Comparison of ENCODE assay signal across 8 cellular contexts in the genomic region with DNA sequence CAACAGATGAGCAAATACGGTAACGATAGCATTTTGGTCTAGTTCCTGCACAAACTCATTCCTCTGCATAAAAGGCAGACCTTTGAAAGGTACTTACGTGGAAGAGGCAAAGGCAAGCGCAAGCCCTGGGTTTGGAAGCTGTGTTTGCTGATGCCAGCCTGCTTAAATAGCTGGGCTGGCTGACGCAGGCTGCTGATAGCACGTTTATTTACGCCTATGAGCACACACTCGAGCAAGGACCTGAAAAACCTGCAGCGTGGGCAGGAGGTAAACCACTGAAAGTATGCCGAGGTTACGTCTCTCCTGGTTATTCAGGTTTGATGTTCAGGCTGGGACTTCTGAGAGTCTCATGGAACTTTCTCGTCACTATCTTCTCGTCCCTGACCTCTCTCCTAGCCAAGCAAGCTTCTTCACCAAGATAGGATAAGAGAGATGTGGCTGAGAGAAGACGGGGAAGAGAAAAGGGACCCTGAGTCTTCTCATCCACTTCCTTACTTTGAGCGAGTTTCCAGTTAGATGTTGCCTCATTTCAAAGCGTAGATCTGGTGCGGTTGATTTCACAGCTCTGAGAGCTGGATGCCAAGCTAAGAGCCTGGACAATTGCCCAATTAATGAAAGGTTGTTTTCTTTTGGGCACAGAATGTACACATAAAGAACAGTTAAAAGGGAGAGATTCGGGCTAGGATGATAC. TPM values are rescaled to one million over a fixed set of nuclear protein-coding genes. Genes with fewer than 3 reads are reported as not detected.
A peak's percentile ranks its signal among the peaks of the same experiment; 100 is the strongest.
DNase-seq lines count a peak whose midpoint lies in the region; ATAC-seq, FAIRE-seq and TF ChIP-seq lines count a peak whose summit lies in the region.

Gene HOPX (minus strand): TSS at position 139 of the 691 bp plus-strand sequence. CDS start 23,480 bp downstream, outside the sequence.

- TF ChIP-seq POLR2A in IMR-90 (IDR thresholded peaks at IDR 0.05; ENCODE audit: low read depth, low read length) = no peak

- H3K14ac ChIP-seq in IMR-90 (replicated peaks; ENCODE audit: low read depth, low read length) = no peak within 1 kb of the TSS

- no peak within 1 kb of the TSS for H2AK5ac ChIP-seq in IMR-90 (ENCODE audit: low read depth, low read length)

- H2BK120ac ChIP-seq in IMR-90 (ENCODE audit: low read depth, low read length) = no peak within 1 kb of the TSS

- no peaks in the 10 kb centered on the region for H4K20me1 ChIP-seq in IMR-90 (ENCODE audit: insufficient read depth, low read length)

- dilution Hi-C loops in IMR-90 (cut with HindIII; ENCODE audit: low sequenced_read_pairs, unreplicated experiment) = no loop called here

- no peak within 1 kb of the TSS; the same call in 1 of the 2 replicates for H3K4me2 ChIP-seq in IMR-90 (ENCODE audit: low read depth, low read length)

- 0 out of 2 replicates have a peak within 1 kb of the TSS, but pooled peaks have one; percentile 46 for H3K23ac ChIP-seq in IMR-90 (ENCODE audit: low read depth, low read length)

- BruUV-seq in IMR-90 (replicated peaks; lab: Mats Ljungman, UMichigan) (no TSS peak), A673 (replicated peaks; lab: Mats Ljungman, UMichigan) (no TSS peak)

- H3K18ac ChIP-seq in IMR-90 (ENCODE audit: low read depth, low read length) = no peak within 1 kb of the TSS

- H4K5ac ChIP-seq in IMR-90 (ENCODE audit: low read depth, low read length) = no peak within 1 kb of the TSS

- H4K91ac ChIP-seq in IMR-90 (ENCODE audit: insufficient read depth, low read depth, low read length) = no peak within 1 kb of the TSS

- no peak within 1 kb of the TSS for H2AFZ ChIP-seq in IMR-90 (replicated peaks; ENCODE audit: low read length, poor library complexity)

- H2AK9ac ChIP-seq in IMR-90 (replicated peaks; ENCODE audit: low read depth, low read length, poor library complexity) = no peak within 1 kb of the TSS

- no peak within 1 kb of the TSS for H3K9ac ChIP-seq in IMR-90 (ENCODE audit: low read depth, low read length)

- intact Hi-C loops in IMR-90 (cut with micrococcal nuclease) = no loop called here
- intact Hi-C loops in A673 (cut with micrococcal nuclease; ENCODE audit: unreplicated experiment) = no loop called here

- TF ChIP-seq CTCF in IMR-90 (conservative IDR thresholded peaks at IDR 0.05; ENCODE audit: low read depth, low read length) (no peak), fibroblast of the aortic adventitia (IDR thresholded peaks at IDR 0.05; ENCODE audit: insufficient read depth, low read length) (no peak), A673 (conservative IDR thresholded peaks at IDR 0.05; ENCODE audit: low read depth, low read length) (no peak)

- H3K4ac ChIP-seq in IMR-90 (ENCODE audit: low read depth, low read length) = no peak within 1 kb of the TSS

- H3K9me3 ChIP-seq in IMR-90 (ENCODE audit: control insufficient read depth, insufficient read depth, low read length) (no peaks in the 10 kb centered on the region), small intestine (ENCODE audit: control insufficient read depth, low read depth) (no peaks in the 10 kb centered on the region), A673 (ENCODE audit: low read depth, low read length, poor library complexity, severe bottlenecking) (no peaks in the 10 kb centered on the region)

- H2BK15ac ChIP-seq in IMR-90 (ENCODE audit: low read depth, low read length) = no peak within 1 kb of the TSS

- H3K79me1 ChIP-seq in IMR-90 (ENCODE audit: low read depth in 1 of 2, low read length in 2 of 2) = no peaks in the 10 kb centered on the region

- no peak within 1 kb of the TSS for H3K27ac ChIP-seq in IMR-90 (ENCODE audit: insufficient read depth, low read length)
- H3K27ac ChIP-seq in small intestine (ENCODE audit: low read depth in 1 of 2, low read length in 1 of 2) = peak within 1 kb of the TSS in 1 of 2 donors; percentile 36
- H3K27ac ChIP-seq in A673 (ENCODE audit: low read depth, low read length, poor library complexity, severe bottlenecking) = no peak within 1 kb of the TSS

- ATAC-seq in IMR-90 (ENCODE audit: low read depth) = no peak

- CTCF ChIA-PET in IMR-90 (lab: Yijun Ruan, JAX) = interaction anchor here (1.9 kb wide), 1 partner anchor 10 kb away, joined by 4 read pairs; no protein-coding TSS in a partner anchor
- CTCF ChIA-PET in A673 (lab: Charles Lee) = no interaction called here

- H3K36me3 ChIP-seq in IMR-90 (ENCODE audit: control insufficient read depth, insufficient read depth, low read length) = no peaks in the 10 kb centered on the region
- H3K36me3 ChIP-seq in small intestine (ENCODE audit: control insufficient read depth in 2 of 2, insufficient read depth in 2 of 2, low read length in 2 of 2) = no peaks in the 10 kb centered on the region
- no peaks in the 10 kb centered on the region for H3K36me3 ChIP-seq in A673 (ENCODE audit: insufficient read depth, low read length, poor library complexity, severe bottlenecking)

- FAIRE-seq in GM19239 (lab: Jason Lieb, UNC) (peak; percentile 8), small intestine (lab: Jason Lieb, UNC) (no peak)

- no peak for TF ChIP-seq RAD21 in IMR-90 (IDR thresholded peaks at IDR 0.05; ENCODE audit: low read length)

- no peak for DNase-seq in GM19239 (ENCODE audit: insufficient read length, low spot score)
- DNase-seq in IMR-90 = no peak
- DNase-seq in activated CD8-positive, alpha-beta memory T cell treated with anti-CD3 and anti-CD28 coated beads, Interleukin-2, amount 50 U/mL, for 1 hour (ENCODE audit: extremely low read depth) = peak; percentile 17
- DNase-seq in fibroblast of the aortic adventitia (ENCODE audit: low read depth) = peak; percentile 12
- DNase-seq in small intestine = peak; percentile 84
- no peak for DNase-seq in NCI-H2196 (lab: John Stamatoyannopoulos, UW; ENCODE audit: unreplicated experiment)
- DNase-seq in NCI-H82 (lab: John Stamatoyannopoulos, UW) = no peak
- no peak for DNase-seq in A673 (ENCODE audit: low spot score)

- in situ Hi-C loops in IMR-90 (cut with MboI; ENCODE audit: low sequenced_read_pairs) = no loop called here

- no peak within 1 kb of the TSS; the same call in 1 of the 2 replicates for H3K56ac ChIP-seq in IMR-90 (ENCODE audit: extremely low read depth, insufficient read depth, low read length)

- no peak within 1 kb of the TSS for H2BK5ac ChIP-seq in IMR-90 (ENCODE audit: low read depth, low read length, poor library complexity, severe bottlenecking)

- POLR2A ChIA-PET in IMR-90 (lab: Charles Lee; ENCODE audit: unreplicated experiment) (interaction anchor here (0.7 kb wide), 1 partner anchor 155 kb away, joined by 6 read pairs; no protein-coding TSS in a partner anchor), A673 (lab: Charles Lee; ENCODE audit: low non-redundant PET) (no interaction called here)

- 0 out of 2 replicates have a peak, but pooled peaks cover 3% of the 10 kb centered on the region for H3K9me1 ChIP-seq in IMR-90 (ENCODE audit: insufficient read depth, low read length)

- no peak within 1 kb of the TSS for H2BK20ac ChIP-seq in IMR-90 (ENCODE audit: low read depth, low read length)

- no peak within 1 kb of the TSS for H4K8ac ChIP-seq in IMR-90 (ENCODE audit: low read depth in 2 of 2, low read length in 2 of 2)

- WGBS in IMR-90 (ENCODE audit: extremely low coverage in 2 of 2, insufficient read length in 1 of 2), 2 experiments = 40% methylated on average over 2 of the region's 18 CpGs; no CpG with 5 or more reads in 1 of the 2 experiments
- 7 to 24% (median 13%) methylated on average over 18 of the region's 18 CpGs for WGBS in small intestine, 3 donors

- no peaks in the 10 kb centered on the region for H3K4me1 ChIP-seq in IMR-90 (ENCODE audit: control insufficient read depth, insufficient read depth, low read length)
- peaks cover 0 to 6% of the 10 kb centered on the region in 2 donors for H3K4me1 ChIP-seq in small intestine (ENCODE audit: control insufficient read depth in 2 of 2, insufficient read depth in 1 of 2, low read depth in 1 of 2, low read length in 1 of 2)
- no peaks in the 10 kb centered on the region for H3K4me1 ChIP-seq in A673 (ENCODE audit: insufficient read depth, low read length, poor library complexity, severe bottlenecking)

- H3K27me3 ChIP-seq in IMR-90 (ENCODE audit: control insufficient read depth, insufficient read depth, low read length) (peaks cover 43% of the 10 kb centered on the region), small intestine (ENCODE audit: control insufficient read depth in 2 of 2, insufficient read depth in 2 of 2, low read length in 2 of 2) (no peaks in the 10 kb centered on the region), A673 (replicated peaks; ENCODE audit: insufficient read depth, low read depth, low read length, poor library complexity) (no peaks in the 10 kb centered on the region)

- no peak within 1 kb of the TSS for H3K4me3 ChIP-seq in IMR-90 (ENCODE audit: insufficient read depth, low read depth, low read length)
- H3K4me3 ChIP-seq in fibroblast of the aortic adventitia (ENCODE audit: low read depth, low read length) = no peak within 1 kb of the TSS
- H3K4me3 ChIP-seq in small intestine (ENCODE audit: low read depth in 1 of 2, low read length in 2 of 2) = peak within 1 kb of the TSS in 1 of 2 donors; percentile 29
- no peak within 1 kb of the TSS for H3K4me3 ChIP-seq in A673 (ENCODE audit: low read depth, low read length, poor library complexity, severe bottlenecking)

TF ChIP-seq in IMR-90, 13 proteins besides CTCF, POLR2A, EP300 and RAD21 (continues in another document):
- no peak for TF ChIP-seq MAZ (IDR thresholded peaks at IDR 0.05; ENCODE audit: borderline replicate concordance, low read depth, low read length)
- TF ChIP-seq SMC3 (IDR thresholded peaks at IDR 0.05; ENCODE audit: low read depth, low read length) = no peak
- TF ChIP-seq MAFK (IDR thresholded peaks at IDR 0.05; ENCODE audit: low read depth, low read length) = no peak
- TF ChIP-seq NFE2L2 (IDR thresholded peaks at IDR 0.05; ENCODE audit: low read depth, low read length) = no peak
- no peak for TF ChIP-seq USF2 (IDR thresholded peaks at IDR 0.05; ENCODE audit: low read depth, low read length)
- no peak for TF ChIP-seq RFX5 (IDR thresholded peaks at IDR 0.05; ENCODE audit: low read depth, low read length)
- TF ChIP-seq CHD1 (IDR thresholded peaks at IDR 0.05; ENCODE audit: low read depth, low read length) = no peak
- TF ChIP-seq CEBPB (IDR thresholded peaks at IDR 0.05; ENCODE audit: low read depth, low read length) = no peak

RNA-seq across cellular contexts. Expression of gene HOPX, which starts in this region (rescaled TPM):
- total RNA-seq in IMR-90 (2012; rRNA removed) = 1.3 and 1.7 TPM in 2 replicates
- 1.7 and 2.0 TPM in 2 replicates for polyA plus RNA-seq in IMR-90 (2012; rRNA removed)
- 1.2 and 1.5 TPM in 2 replicates for polyA plus RNA-seq in IMR-90 (2012; cell fraction: cytosol; rRNA removed)
- 0.47 and 0.64 TPM in 2 replicates for polyA plus RNA-seq in IMR-90 (2012; cell fraction: nucleus; rRNA removed; ENCODE audit: low replicate concordance)
- total RNA-seq in fibroblast of the aortic adventitia (ENCODE audit: low replicate concordance) = 0.36 TPM in 1 of 2 replicates, not detected in the other
- polyA plus RNA-seq in small intestine = 100 to 1,000 TPM in 1 of 3 donors, 10 to 100 TPM in 2; 11.9 to 146 (median 83.0) TPM
- not detected in 2 replicates for total RNA-seq in A673 (2021)

Comparison
In these comparisons a context has a peak if more than half of its experiments do, and no peak if none do; other contexts are left out.
1. RNA of gene HOPX (polyA plus RNA-seq): 11.9 to 146 TPM in small intestine; 0.47 to 2.0 TPM in IMR-90; every median in the first group is over 4 times any median in the second.
2. Peak in DNase-seq in fibroblast of the aortic adventitia; RNA of the gene not detected or under 1 TPM.
3. DNase-seq: peak in activated CD8-positive, alpha-beta memory T cell treated with anti-CD3 and anti-CD28 coated beads, Interleukin-2, amount 50 U/mL, for 1 hour (single experiment) and small intestine (single experiment); none in GM19239 (single experiment), IMR-90 (single experiment), NCI-H2196 (single experiment), NCI-H82 (single experiment) and A673 (single experiment).